2 cellular contexts compared by ENCODE assay signal in the genomic region with DNA sequence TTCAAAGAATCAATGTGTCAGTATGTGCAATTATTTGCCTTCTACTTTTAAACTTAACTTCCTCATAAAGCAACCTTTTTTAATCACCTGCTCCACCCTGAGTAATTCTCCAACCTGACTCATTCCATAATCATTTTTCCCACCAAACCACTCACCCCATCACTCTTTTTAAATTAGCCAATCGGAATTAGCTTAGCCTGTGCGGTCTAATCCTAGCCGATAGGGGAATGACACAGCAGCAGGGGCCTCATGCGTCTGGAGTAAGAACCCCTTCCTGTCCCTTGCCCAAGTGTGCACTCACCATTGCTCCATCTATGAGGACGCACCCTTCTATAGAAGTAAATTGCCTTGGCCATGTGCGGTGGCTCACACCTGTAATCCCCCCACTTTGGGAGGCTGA.
TF ChIP-seq lines count a peak whose summit lies in the region.

No MANE protein-coding gene starts in this region.

TF ChIP-seq in H1, 55 proteins besides CTCF, POLR2A, EP300 and RAD21:
- TF ChIP-seq TCF12 (IDR thresholded peaks at IDR 0.05; ENCODE audit: low read depth, low read length) (no peak), SP1 (IDR thresholded peaks at IDR 0.05; ENCODE audit: low read depth, low read length) (no peak), JUN (IDR thresholded peaks at IDR 0.05; ENCODE audit: low read depth, low read length) (no peak), SRF (IDR thresholded peaks at IDR 0.05; ENCODE audit: low read depth, low read length) (no peak), CBX8 (IDR thresholded peaks at IDR 0.05; ENCODE audit: borderline replicate concordance, low read depth, low read length) (no peak), SIX5 (IDR thresholded peaks at IDR 0.05; ENCODE audit: low read depth, low read length) (no peak), EZH2 (IDR thresholded peaks at IDR 0.05; ENCODE audit: low read depth, low read length, severe bottlenecking) (no peak), TAF7 (optimal IDR thresholded peaks at IDR 0.05; ENCODE audit: borderline replicate concordance, low read depth, low read length) (no peak), SIN3A (conservative IDR thresholded peaks at IDR 0.05 in 1 of 2, IDR thresholded peaks at IDR 0.05 in 1 of 2; ENCODE audit: low read depth in 1 of 2, low read length in 2 of 2) (no peak), RXRA (IDR thresholded peaks at IDR 0.05; ENCODE audit: insufficient read depth, low read depth, low read length) (no peak), ATF2 (IDR thresholded peaks at IDR 0.05; ENCODE audit: low read length) (no peak), CHD2 (IDR thresholded peaks at IDR 0.05; ENCODE audit: low read length) (no peak), POLR2AphosphoS5 (IDR thresholded peaks at IDR 0.05; ENCODE audit: low read depth, low read length) (no peak), ZNF274 (IDR thresholded peaks at IDR 0.05; ENCODE audit: borderline replicate concordance, extremely low read depth, low read length) (no peak), SIRT6 (IDR thresholded peaks at IDR 0.05; ENCODE audit: low read length) (no peak), RBBP5 (IDR thresholded peaks at IDR 0.05; ENCODE audit: borderline replicate concordance, low read depth, low read length) (no peak), HDAC2 (IDR thresholded peaks at IDR 0.05; ENCODE audit: borderline replicate concordance in 1 of 2, low read depth in 2 of 2, low read length in 2 of 2) (no peak)

TF ChIP-seq in GM23338, 12 proteins besides CTCF, POLR2A, EP300 and RAD21:
- TF ChIP-seq EZH2 (IDR thresholded peaks at IDR 0.05; ENCODE audit: low read depth, unreplicated experiment) = no peak
- no peak for TF ChIP-seq REST (IDR thresholded peaks at IDR 0.05; ENCODE audit: unreplicated experiment)
TF ChIP-seq in GM23338: peak in this region for 0.
